ENCODE assay signal across 8 cellular contexts in genomic region chr16:83953796-83954576, GRCh38. TPM values are rescaled to one million over a fixed set of nuclear protein-coding genes. Genes with fewer than 3 reads are reported as not detected.
A peak's percentile ranks its signal among the peaks of the same experiment; 100 is the strongest.
DNase-seq lines count a peak whose midpoint lies in the region; ATAC-seq, FAIRE-seq and TF ChIP-seq lines count a peak whose summit lies in the region.

No MANE protein-coding gene starts in this region.

- H3K79me2 ChIP-seq in astrocyte (ENCODE audit: insufficient read depth, low read length), result peaks cover 3% of the 10 kb centered on the region

- CTCF ChIA-PET in A549 (lab: Yijun Ruan, JAX) (interaction anchor here (0.7 to 16.1 kb wide), 29 partner anchors 9 to 552 kb away, joined by 3 to 414 read pairs (median 4); no protein-coding TSS in a partner anchor), GM10248 (lab: Yijun Ruan, JAX) (interaction anchor here (0.7 to 5.2 kb wide), 17 partner anchors 12 to 552 kb away, joined by 3 to 32 read pairs (median 4); partner anchors contain the start of genes SLC38A8 and TAF1C)

- H3K4me1 Mint-ChIP-seq in astrocyte (ENCODE audit: low read depth, unreplicated experiment), result peaks cover 9% of the 10 kb centered on the region

- WGBS in A549 (ENCODE audit: missing lambda C conversion rate), result under 1% methylated on average over 18 of the region's 19 CpGs

- FAIRE-seq in A549 (lab: Jason Lieb, UNC) (no peak), astrocyte (lab: Jason Lieb, UNC) (no peak)

- H3K4me1 ChIP-seq in A549 (peaks cover 38% of the 10 kb centered on the region), astrocyte (ENCODE audit: insufficient read depth, low read length) (peaks cover 22% of the 10 kb centered on the region)

- peaks cover 29% of the 10 kb centered on the region for H4K20me1 ChIP-seq in astrocyte (ENCODE audit: insufficient read depth, low read length)

- no peaks in the 10 kb centered on the region for H3K9me3 Mint-ChIP-seq in astrocyte (ENCODE audit: unreplicated experiment)

- TF ChIP-seq CTCF in A549 (IDR thresholded peaks at IDR 0.05) (peak; percentile 54), GM10248 (IDR thresholded peaks at IDR 0.05; ENCODE audit: control extremely low read depth, extremely low read depth, low read depth, missing control alignments) (peak; percentile 42), astrocyte (IDR thresholded peaks at IDR 0.05; ENCODE audit: insufficient read depth, low read depth, low read length) (peak; percentile 62)

- TF ChIP-seq RAD21 in A549 (conservative IDR thresholded peaks at IDR 0.05 in 1 of 2, IDR thresholded peaks at IDR 0.05 in 1 of 2), result 0 out of 5 replicates have a peak, but pooled peaks of 1 of the 2 experiments have one; percentile 21

- peak; percentile 72 to 78 for DNase-seq in A549 (ENCODE audit: low read depth in 1 of 2, low spot score in 1 of 2)
- peak; percentile 70 for DNase-seq in GM10248 (ENCODE audit: extremely low spot score)
- DNase-seq in NCI-H1105 (lab: John Stamatoyannopoulos, UW), result peak; percentile 4
- DNase-seq in astrocyte (ENCODE audit: low read depth), result peak; percentile 18
- DNase-seq in kidney tubule cell (ENCODE audit: low spot score), result peak; percentile 68
- peak; percentile 33 for DNase-seq in superior temporal gyrus (ENCODE audit: extremely low spot score)

- H3K9me3 ChIP-seq in A549 (no peaks in the 10 kb centered on the region), astrocyte (ENCODE audit: insufficient read depth, low read depth, low read length) (no peaks in the 10 kb centered on the region)

- peaks cover 3% of the 10 kb centered on the region for H3K27me3 Mint-ChIP-seq in astrocyte (ENCODE audit: low read depth, unreplicated experiment)

- H3K4me3 Mint-ChIP-seq in astrocyte (ENCODE audit: unreplicated experiment), result peak overlapping the region; percentile 57

- no peak for TF ChIP-seq POLR2A in A549 (IDR thresholded peaks at IDR 0.05; ENCODE audit: low read length)

- H3K4me3 ChIP-seq in A549 (peak overlapping the region; percentile 67), astrocyte (ENCODE audit: insufficient read depth, low read depth, low read length) (peak overlapping the region; percentile 64)

- peak overlapping the region; percentile 81 for H2AFZ ChIP-seq in astrocyte (ENCODE audit: low read depth, low read length)

- H3K9ac ChIP-seq in astrocyte (ENCODE audit: low read length), result peak overlapping the region; percentile 77

- POLR2A ChIA-PET in A549 (lab: Yijun Ruan, JAX) (interaction anchor here (0.8 to 1.9 kb wide), 5 partner anchors 10 to 551 kb away, joined by 3 to 6 read pairs (median 5); partner anchors contain the start of gene MBTPS1), GM10248 (lab: Yijun Ruan, JAX) (interaction anchor here (0.6 kb wide), 1 partner anchor 857 kb away, joined by 3 read pairs; no protein-coding TSS in a partner anchor)

- no peaks in the 10 kb centered on the region for H3K36me3 Mint-ChIP-seq in astrocyte (ENCODE audit: low read depth, unreplicated experiment)

- H3K27ac ChIP-seq in A549 (peak overlapping the region; percentile 93 to 98), astrocyte (ENCODE audit: low read depth, low read length) (peak overlapping the region; percentile 51)

- no peaks in the 10 kb centered on the region for H3K36me3 ChIP-seq in astrocyte (ENCODE audit: insufficient read depth, low read length)

- TF ChIP-seq EP300 in A549 (IDR thresholded peaks at IDR 0.05), result no peak

- peak; percentile 45 to 62 for ATAC-seq in A549
- ATAC-seq in GM19328 (IDR thresholded peaks at IDR 0.05; ENCODE audit: unreplicated experiment), result no peak
- no peak for ATAC-seq in HG03342 (IDR thresholded peaks at IDR 0.05; ENCODE audit: unreplicated experiment)

- H3K27ac Mint-ChIP-seq in astrocyte (ENCODE audit: unreplicated experiment), result peak overlapping the region; percentile 47

- H3K4me2 ChIP-seq in A549, result peak overlapping the region; percentile 85
- H3K4me2 ChIP-seq in astrocyte (ENCODE audit: low read length), result peak overlapping the region; percentile 89

- no peaks in the 10 kb centered on the region for H3K27me3 ChIP-seq in astrocyte (ENCODE audit: insufficient read depth, low read length)

TF ChIP-seq in A549, 52 proteins besides CTCF, POLR2A, EP300 and RAD21:
- no peak for TF ChIP-seq MAFK (IDR thresholded peaks at IDR 0.05; ENCODE audit: partially characterized antibody)
- TF ChIP-seq JUNB (IDR thresholded peaks at IDR 0.05), result no peak
- TF ChIP-seq CBX8 (IDR thresholded peaks at IDR 0.05), result no peak
- no peak for TF ChIP-seq HMGXB4 (CRISPR knock-in tag; IDR thresholded peaks at IDR 0.05; ENCODE audit: borderline replicate concordance)
- TF ChIP-seq POLR2AphosphoS2 (conservative IDR thresholded peaks at IDR 0.05; ENCODE audit: low read length), result no peak
- TF ChIP-seq KDM1A (IDR thresholded peaks at IDR 0.05; ENCODE audit: low read depth), result no peak
- 0 out of 2 replicates have a peak, but pooled peaks have one; percentile 28 for TF ChIP-seq HOXA7 (CRISPR knock-in tag; IDR thresholded peaks at IDR 0.05)
- no peak for TF ChIP-seq CBX2 (IDR thresholded peaks at IDR 0.05; ENCODE audit: borderline replicate concordance, low read depth)
- no peak for TF ChIP-seq BHLHE40 (IDR thresholded peaks at IDR 0.05; ENCODE audit: low read depth, low read length)
- no peak for TF ChIP-seq NPAS2 (CRISPR knock-in tag; IDR thresholded peaks at IDR 0.05; ENCODE audit: borderline replicate concordance)
- TF ChIP-seq PBX3 (IDR thresholded peaks at IDR 0.05), result no peak
- no peak for TF ChIP-seq PHF8 (IDR thresholded peaks at IDR 0.05; ENCODE audit: borderline replicate concordance, low read depth)
- TF ChIP-seq EHMT2 (IDR thresholded peaks at IDR 0.05; ENCODE audit: low read depth), result no peak
- TF ChIP-seq HEYL (CRISPR knock-in tag; IDR thresholded peaks at IDR 0.05), result no peak
- TF ChIP-seq ZFP36 (IDR thresholded peaks at IDR 0.05; ENCODE audit: borderline replicate concordance, partially characterized antibody), result no peak
- TF ChIP-seq TFCP2L1 (CRISPR knock-in tag; IDR thresholded peaks at IDR 0.05), result 0 out of 2 replicates have a peak, but pooled peaks have one; percentile 28
- TF ChIP-seq RCOR1 (IDR thresholded peaks at IDR 0.05; ENCODE audit: low read depth, low read length), result no peak
- TF ChIP-seq FOSL2 (IDR thresholded peaks at IDR 0.05), result no peak
- no peak for TF ChIP-seq FOSL2 (CRISPR knock-in tag; IDR thresholded peaks at IDR 0.05)

RNA-seq across cellular contexts. Expression of gene OSGIN1, which starts 0.9 kb away (rescaled TPM):
- 23.9 and 25.9 TPM in 2 replicates for polyA plus RNA-seq in A549 (2011; rRNA removed)
- polyA plus RNA-seq in A549 (2012; cell fraction: cytosol; rRNA removed), result 80.5 and 106 TPM in 2 replicates
- polyA plus RNA-seq in A549 (2012; cell fraction: nucleus; rRNA removed), result 167 and 232 TPM in 2 replicates
- polyA plus RNA-seq in A549 (2017; fragmentation: RNase III; extraction: RNeasy Plus Mini Kit Qiagen cat#74134 plus additional on column Dnase treatment), result 37.6 to 49.1 TPM (median 39.1 TPM) in 3 replicates
- polyA minus RNA-seq in A549 (2011; rRNA and poly(A)+ RNA removed), result 18.1 and 25.6 TPM in 2 replicates
- total RNA-seq in astrocyte, result 0.60 and 0.79 TPM in 2 replicates

RNA-seq across cellular contexts. Expression of gene NECAB2, which starts 14.1 kb away (rescaled TPM):
- polyA plus RNA-seq in A549 (2011; rRNA removed), result 1.1 and 1.3 TPM in 2 replicates
- polyA plus RNA-seq in A549 (2012; cell fraction: cytosol; rRNA removed), result 8.4 and 10.8 TPM in 2 replicates
- 32.7 and 36.1 TPM in 2 replicates for polyA plus RNA-seq in A549 (2012; cell fraction: nucleus; rRNA removed)
- 1.4 to 2.6 TPM (median 2.4 TPM) in 3 replicates for polyA plus RNA-seq in A549 (2017; fragmentation: RNase III; extraction: RNeasy Plus Mini Kit Qiagen cat#74134 plus additional on column Dnase treatment)
- polyA minus RNA-seq in A549 (2011; rRNA and poly(A)+ RNA removed), result 3.6 and 5.7 TPM in 2 replicates
- total RNA-seq in astrocyte, result 0.32 and 1.1 TPM in 2 replicates

RNA-seq across cellular contexts. Expression of gene MLYCD, which starts 55.1 kb away (rescaled TPM):
- polyA plus RNA-seq in A549 (2011; rRNA removed) (1.7 and 2.1 TPM in 2 replicates), A549 (2017; fragmentation: RNase III; extraction: RNeasy Plus Mini Kit Qiagen cat#74134 plus additional on column Dnase treatment) (1.1 to 1.4 TPM (median 1.3 TPM) in 3 replicates)
- 1.2 and 1.5 TPM in 2 replicates for polyA plus RNA-seq in A549 (2012; cell fraction: cytosol; rRNA removed)
- 3.3 and 3.7 TPM in 2 replicates for polyA plus RNA-seq in A549 (2012; cell fraction: nucleus; rRNA removed)
- 6.7 and 7.5 TPM in 2 replicates for polyA minus RNA-seq in A549 (2011; rRNA and poly(A)+ RNA removed)
- total RNA-seq in astrocyte, result 2.7 and 2.8 TPM in 2 replicates

Comparison
In these comparisons a context has a peak if more than half of its experiments do, and no peak if none do; other contexts are left out.
1. ATAC-seq: peak in A549 (2 of 2); none in GM19328 (single experiment) and HG03342 (single experiment).
2. DNase-seq: peak in every context shown above with its lines; median percentile 75 in A549; 70 in GM10248; 68 in kidney tubule cell; 33 in superior temporal gyrus; 18 in astrocyte; 4 in NCI-H1105.
3. Peak in every context shown above with its lines, with median percentiles within 50 percentile points of each other: CTCF ChIP-seq.